In genomic region chr18:79606621-79607331, GRCh38 we compare ENCODE assay signal across 17 cellular contexts.
DNase-seq lines count a peak whose midpoint lies in the region; ATAC-seq and TF ChIP-seq lines count a peak whose summit lies in the region.
"Had no signal": no experiment of that assay in that cellular context is flagged by ENCODE, and none has a peak within 500 bp of the region (broad histone marks: within the 10 kb centered on the region; RNA-seq: fewer than 3 reads in every experiment).

No MANE protein-coding gene starts in this region.

- TF ChIP-seq CTCF in Peyer's patch (IDR thresholded peaks at IDR 0.05) = no peak
- TF ChIP-seq CTCF in left lung (IDR thresholded peaks at IDR 0.05) = no peak
- TF ChIP-seq CTCF in H9 (conservative IDR thresholded peaks at IDR 0.05) = no peak

- intact Hi-C loops in left lung (cut with DNase I) = no loop called here
- intact Hi-C loops in sciatic nerve (cut with DNase I) = no loop called here

- H3K4me3 ChIP-seq in NT2/D1 (ENCODE audit: insufficient read length, low read depth) (no peak overlapping the region), Peyer's patch (no peak overlapping the region), left lung (no peak overlapping the region)
- H3K4me3 ChIP-seq: SJSA1 had no signal

- no peak overlapping the region for H2BK15ac ChIP-seq in H9 (ENCODE audit: low read depth, low read length)

- H3K14ac ChIP-seq in H9 (ENCODE audit: insufficient read depth, low read length) = no peak overlapping the region; the same call in 1 of the 2 replicates

- H3K27me3 Mint-ChIP-seq in H9 (ENCODE audit: low read depth) = no peaks in the 10 kb centered on the region; the same call in none of the 2 replicates
- H3K27me3 Mint-ChIP-seq: B cell had no signal

- H2BK20ac ChIP-seq in H9 (ENCODE audit: low read depth, low read length, poor library complexity, severe bottlenecking) = no peak overlapping the region

- H3K9ac ChIP-seq in NT2/D1 (ENCODE audit: insufficient read length, low read depth) (peak overlapping the region; percentile 24), H9 (ENCODE audit: extremely low read depth, insufficient read length, low read length) (no peak overlapping the region)

- no peaks in the 10 kb centered on the region for H3K23me2 ChIP-seq in H9 (ENCODE audit: insufficient read length, low read depth, low read length, poor library complexity, severe bottlenecking)

- no CpG with 5 or more reads among the region's 31 CpGs for WGBS in H9 (ENCODE audit: extremely low coverage, insufficient read length, low lambda C conversion rate)

- H3K23ac ChIP-seq in H9 (ENCODE audit: insufficient read length, low read depth, low read length) = no peak overlapping the region

- no peak overlapping the region for H2AFZ ChIP-seq in H9 (ENCODE audit: low read length)

- peaks cover 5 to 12% of the 10 kb centered on the region in 2 experiments for H3K4me1 Mint-ChIP-seq in H9
- H3K4me1 Mint-ChIP-seq: B cell; CD4-positive, alpha-beta memory T cell; IgD-negative memory B cell had no signal

- H2BK5ac ChIP-seq in H9 (ENCODE audit: insufficient read length, low read length) = no peak overlapping the region

- no peaks in the 10 kb centered on the region for H3K36me3 ChIP-seq in NT2/D1 (ENCODE audit: insufficient read depth, insufficient read length, low read length)
- no peaks in the 10 kb centered on the region for H3K36me3 ChIP-seq in Peyer's patch
- no peaks in the 10 kb centered on the region for H3K36me3 ChIP-seq in left lung
- H3K36me3 ChIP-seq: SJSA1 had no signal

- H3K4me1 ChIP-seq in NT2/D1 (ENCODE audit: insufficient read depth, insufficient read length) (peaks cover 11% of the 10 kb centered on the region), Peyer's patch (no peaks in the 10 kb centered on the region), left lung (no peaks in the 10 kb centered on the region), H9 (ENCODE audit: insufficient read depth, low read length) (peaks cover 3% of the 10 kb centered on the region; the same call in 1 of the 2 replicates)

- H4K91ac ChIP-seq in H9 (ENCODE audit: insufficient read length, low read depth, low read length) = no peak overlapping the region

- H4K20me1 ChIP-seq in H9 (ENCODE audit: control insufficient read depth, insufficient read depth, insufficient read length) = no peaks in the 10 kb centered on the region

- H3K18ac ChIP-seq in H9 (ENCODE audit: insufficient read length, low read depth, low read length) = no peak overlapping the region

- DNase-seq in NT2/D1 (ENCODE audit: low read depth, low spot score) = no peak
- DNase-seq in Peyer's patch = peak in 2 of 3 donors; percentile 33 to 36
- DNase-seq in left lung = peak; percentile 22 to 67
- DNase-seq in sciatic nerve (ENCODE audit: low spot score) = peak; percentile 53
- DNase-seq in H9 = no peak
- no peak for DNase-seq in 8988T
- DNase-seq: CD4-positive, alpha-beta memory T cell; Kasumi-1; MM.1S; NCI-H1105; NCI-H1694 treated with DMSO at 0.1 percent for 48 hours; NCI-H226; NCI-H524 treated with DMSO at 0.1 percent for 48 hours had no signal

- no peak overlapping the region for H3K4me3 Mint-ChIP-seq in H9
- H3K4me3 Mint-ChIP-seq: B cell; CD4-positive, alpha-beta memory T cell; IgD-negative memory B cell had no signal

- H4K8ac ChIP-seq in H9 (replicated peaks; ENCODE audit: insufficient read length, low read depth, low read length) = no peak overlapping the region

- H3K27ac ChIP-seq in Peyer's patch (no peak overlapping the region), left lung (no peak overlapping the region), H9 (ENCODE audit: insufficient read length, low read depth, low read length) (no peak overlapping the region)
- H3K27ac ChIP-seq: SJSA1 had no signal

- no peaks in the 10 kb centered on the region for H3K79me2 ChIP-seq in H9 (ENCODE audit: insufficient read depth, low read length)

- H3K79me1 ChIP-seq in H9 (ENCODE audit: insufficient read depth, low read depth, low read length, poor library complexity, severe bottlenecking) = no peaks in the 10 kb centered on the region

- H3K27me3 ChIP-seq in NT2/D1 (ENCODE audit: insufficient read depth, insufficient read length) (peaks cover 6% of the 10 kb centered on the region), Peyer's patch (no peaks in the 10 kb centered on the region), left lung (peaks cover 0 to 32% of the 10 kb centered on the region in 2 donors), H9 (ENCODE audit: insufficient read depth, low read length) (no peaks in the 10 kb centered on the region)
- H3K27me3 ChIP-seq: SJSA1 had no signal

- H3K9me3 ChIP-seq in NT2/D1 (ENCODE audit: insufficient read depth, low read length) = no peaks in the 10 kb centered on the region
- no peaks in the 10 kb centered on the region for H3K9me3 ChIP-seq in Peyer's patch
- H3K9me3 ChIP-seq in left lung = no peaks in the 10 kb centered on the region
- H3K9me3 ChIP-seq in H9 (ENCODE audit: control insufficient read depth, low read depth, low read length) = no peaks in the 10 kb centered on the region
- H3K9me3 ChIP-seq: SJSA1 had no signal

- no peak overlapping the region for H3K56ac ChIP-seq in H9 (ENCODE audit: insufficient read length, low read depth, low read length)

- H3T11ph ChIP-seq in H9 (ENCODE audit: low read length) = no peak overlapping the region

- H2BK12ac ChIP-seq in H9 (ENCODE audit: insufficient read length, low read depth, low read length) = no peak overlapping the region

- no peak overlapping the region for H4K5ac ChIP-seq in H9 (ENCODE audit: insufficient read length, low read depth, low read length)

- no peaks in the 10 kb centered on the region for H3K36me3 Mint-ChIP-seq in H9 (ENCODE audit: insufficient read depth in 1 of 3, low read depth in 3 of 3)
- H3K36me3 Mint-ChIP-seq: CD4-positive, alpha-beta memory T cell; IgD-negative memory B cell had no signal

- TF ChIP-seq POLR2A in Peyer's patch (IDR thresholded peaks at IDR 0.05) = no peak

- H3K4me2 ChIP-seq in H9 (ENCODE audit: insufficient read depth, insufficient read length, low read length) = no peak overlapping the region

- no peak overlapping the region for H3K4ac ChIP-seq in H9 (ENCODE audit: low read depth, low read length)

- no peaks in the 10 kb centered on the region; a peak in 1 of 5 replicates for H3K9me3 Mint-ChIP-seq in H9
- H3K9me3 Mint-ChIP-seq: IgD-negative memory B cell had no signal

- H2BK120ac ChIP-seq in H9 (ENCODE audit: low read depth, low read length, poor library complexity, severe bottlenecking) = no peak overlapping the region

- no peak overlapping the region for H3K27ac Mint-ChIP-seq in H9
- H3K27ac Mint-ChIP-seq: B cell; CD4-positive, alpha-beta memory T cell; IgD-negative memory B cell had no signal

- no peak for ATAC-seq in left lung
- ATAC-seq in sciatic nerve = no peak
- no peak for ATAC-seq in HG03139 (IDR thresholded peaks at IDR 0.05; ENCODE audit: unreplicated experiment)

- H2AK5ac ChIP-seq in H9 (ENCODE audit: insufficient read length, low read length) = no peak overlapping the region

Comparison
In these comparisons a context has a peak if more than half of its experiments do, and no peak if none do; other contexts are left out.
1. DNase-seq: peak in Peyer's patch (2 of 3), left lung (2 of 2) and sciatic nerve (single experiment); none in NT2/D1 (single experiment), H9 (single experiment) and 8988T (single experiment).